Comparison of ENCODE assay signal across 10 cellular contexts in the genomic region with DNA sequence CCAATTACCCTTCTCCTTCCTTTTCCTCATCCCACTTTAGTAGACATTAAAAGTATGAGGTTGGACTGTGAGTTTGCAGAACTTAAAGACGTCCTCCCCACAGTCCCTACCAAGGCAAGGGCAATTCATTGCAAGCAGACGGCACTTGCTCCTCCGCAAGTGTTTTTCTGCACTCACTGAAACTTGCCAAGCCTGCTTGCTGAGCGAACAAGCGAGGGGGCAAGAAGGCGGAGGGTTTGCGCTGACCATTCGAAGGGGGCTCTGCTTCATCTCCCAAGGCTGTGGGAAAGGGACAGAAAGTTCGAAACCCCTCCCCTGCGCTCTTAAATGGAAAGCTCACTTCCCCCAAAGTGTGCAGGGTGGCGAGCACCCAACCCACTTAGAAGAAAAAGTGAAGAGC. TPM values are rescaled to one million over a fixed set of nuclear protein-coding genes. Genes with fewer than 3 reads are reported as not detected.
A peak's percentile ranks its signal among the peaks of the same experiment; 100 is the strongest.
DNase-seq lines count a peak whose midpoint lies in the region; TF ChIP-seq lines count a peak whose summit lies in the region.
"Had no signal": no experiment of that assay in that cellular context is flagged by ENCODE, and none has a peak within 500 bp of the region (broad histone marks: within the 10 kb centered on the region; RNA-seq: fewer than 3 reads in every experiment).

No MANE protein-coding gene starts in this region.

- H3K4me3 ChIP-seq in HUES64 (ENCODE audit: low read length) (peak overlapping the region; percentile 77), cardiac fibroblast (replicated peaks in 1 of 2; ENCODE audit: low read depth in 2 of 2, low read length in 2 of 2) (peak overlapping the region; percentile 67 to 68), stomach (peak overlapping the region; percentile 47 to 60 (median 57))

- H3K27me3 ChIP-seq in HUES64 (ENCODE audit: insufficient read depth, low read length), result no peaks in the 10 kb centered on the region
- H3K27me3 ChIP-seq in stomach, result peaks cover 0 to 9% (median 0%) of the 10 kb centered on the region in 3 donors

- no peak for TF ChIP-seq POLR2A in stomach (IDR thresholded peaks at IDR 0.05)

- intact Hi-C loops in stomach (cut with DNase I; ENCODE audit: low total_unique reads), result no loop called here

- H3K36me3 ChIP-seq in HUES64 (ENCODE audit: insufficient read depth, low read length) (no peaks in the 10 kb centered on the region), stomach (no peaks in the 10 kb centered on the region)

- H3K9me3 ChIP-seq in HUES64 (ENCODE audit: insufficient read depth, low read depth, low read length), result no peaks in the 10 kb centered on the region
- H3K9me3 ChIP-seq in stomach, result no peaks in the 10 kb centered on the region

- under 1% methylated on average over 10 of the region's 11 CpGs for WGBS in HUES64
- 0 to 32% (median 4%) methylated on average over 11 of the region's 11 CpGs for WGBS in stomach, 5 donors

- H3K4me1 ChIP-seq in HUES64 (ENCODE audit: insufficient read depth, low read length), result peaks cover 48% of the 10 kb centered on the region
- peaks cover 0 to 27% (median 11%) of the 10 kb centered on the region in 4 donors for H3K4me1 ChIP-seq in stomach

- TF ChIP-seq EP300 in stomach (IDR thresholded peaks at IDR 0.05), result no peak

- H3K9ac ChIP-seq in HUES64 (ENCODE audit: low read depth, low read length), result peak overlapping the region; percentile 75; the same call in 1 of the 2 replicates

- DNase-seq in cardiac fibroblast (ENCODE audit: low read depth in 2 of 2) (peak; percentile 13 to 41), left kidney (ENCODE audit: low read depth, low spot score) (peak; percentile 59), stomach (no peak), NCI-H2227 treated with DMSO at 0.1 percent for 48 hours (lab: John Stamatoyannopoulos, UW) (no peak), DMS79 treated with DMSO at 0.1 percent for 48 hours (lab: John Stamatoyannopoulos, UW) (no peak), NOMO-1 treated with dmso at 0.1 percent for 144 hours (lab: John Stamatoyannopoulos, UW; ENCODE audit: unreplicated experiment) (no peak), foreskin melanocyte (no peak)
- DNase-seq: activated T-cell treated with anti-CD3 and anti-CD28 coated beads, Interleukin-2, amount 50 U/mL, for 24 hours; stimulated activated naive B cell treated with anti-CD40 and anti-IgM and Interleukin-4, amounts not matched to agents 10 μg/mL and 1 μg/mL and 100 μg/mL, for 72 hours had no signal

- H3K27ac ChIP-seq in HUES64 (ENCODE audit: low read depth, low read length) (no peak overlapping the region), stomach (peak overlapping the region in 3 of 5 donors; percentile 77 to 83 (median 83))

- no peak for TF ChIP-seq CTCF in cardiac fibroblast (IDR thresholded peaks at IDR 0.05; ENCODE audit: low read depth, low read length)
- no peak for TF ChIP-seq CTCF in stomach (IDR thresholded peaks at IDR 0.05)

RNA-seq across cellular contexts. Expression of a gene that starts 1.5 kb away (rescaled TPM):
- polyA plus RNA-seq in HUES64 (2013, experiment 1 of 2), result 24.4 TPM
- 27.3 TPM for polyA plus RNA-seq in HUES64 (2013, experiment 2 of 2)
- 10 to 100 TPM in 4 of 5 donors, 1 to 10 TPM in 1; 2.3 to 25.1 (median 15.4) TPM for total RNA-seq in stomach
- polyA plus RNA-seq in stomach, result 1 to 10 TPM; 2.0 to 4.6 (median 2.0) TPM

Comparison
In these comparisons a context has a peak if more than half of its experiments do, and no peak if none do; other contexts are left out.
1. DNase-seq: peak in cardiac fibroblast (2 of 2) and left kidney (single experiment); none in stomach (single experiment), NCI-H2227 treated with DMSO at 0.1 percent for 48 hours (single experiment), DMS79 treated with DMSO at 0.1 percent for 48 hours (single experiment), NOMO-1 treated with dmso at 0.1 percent for 144 hours (single experiment) and foreskin melanocyte (single experiment).
2. Peak in every context shown above with its lines, with median percentiles within 50 percentile points of each other: H3K4me3 ChIP-seq.